3 cellular contexts compared by ENCODE assay signal in genomic region chr19:11363881-11364280, GRCh38.
"Had no signal": no experiment of that assay in that cellular context is flagged by ENCODE, and none has a peak within 500 bp of the region (broad histone marks: within the 10 kb centered on the region; RNA-seq: fewer than 3 reads in every experiment).

No MANE protein-coding gene starts in this region.

- DNase-seq: GDM1, GF-D8 had no signal

- H3K4me3 ChIP-seq: GM12878 had no signal
